In the genomic region with DNA sequence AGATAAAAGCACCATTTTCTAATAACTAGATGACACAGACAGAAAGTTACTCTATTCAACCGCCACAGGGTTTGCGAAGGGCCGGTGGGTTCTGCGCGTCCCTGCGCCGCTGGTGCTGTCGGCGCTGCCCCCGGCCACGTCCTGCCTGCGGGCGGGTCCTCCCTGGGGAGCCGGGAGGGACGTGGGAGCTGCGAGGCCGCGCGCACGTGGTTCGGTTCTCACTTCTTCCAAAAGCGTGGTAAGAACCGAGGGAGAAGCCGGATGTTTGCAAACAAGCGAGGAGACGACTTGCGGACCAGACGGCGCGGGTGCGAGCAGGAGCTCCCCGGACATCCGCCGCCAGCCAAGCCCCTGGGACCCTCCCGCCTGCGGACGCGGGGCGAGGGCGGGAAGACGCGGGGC, we compare ENCODE assay signal across 9 cellular contexts. TPM values are rescaled to one million over a fixed set of nuclear protein-coding genes. Genes with fewer than 3 reads are reported as not detected.
DNase-seq lines count a peak whose midpoint lies in the region; ATAC-seq and TF ChIP-seq lines count a peak whose summit lies in the region.
"Had no signal": no experiment of that assay in that cellular context is flagged by ENCODE, and none has a peak within 500 bp of the region (broad histone marks: within the 10 kb centered on the region; RNA-seq: fewer than 3 reads in every experiment).

No MANE protein-coding gene starts in this region.

- intact Hi-C loops in sigmoid colon (cut with DNase I), result no loop called here
- intact Hi-C loops in CD14-positive monocyte (cut with micrococcal nuclease), result no loop called here

- H3K27ac Mint-ChIP-seq in CD14-positive monocyte, result no peak overlapping the region

- peaks cover 11% of the 10 kb centered on the region for H3K4me1 Mint-ChIP-seq in CD14-positive monocyte

- H3K27me3 Mint-ChIP-seq in CD14-positive monocyte (ENCODE audit: low read depth in 3 of 3), result peaks cover 62 to 87% (median 70%) of the 10 kb centered on the region in 3 donors

- H3K4me3 ChIP-seq in fibroblast of pulmonary artery (replicated peaks; ENCODE audit: low read depth, low read length), result peak overlapping the region; percentile 24
- peak overlapping the region in 3 of 4 donors; percentile 44 to 57 (median 53) for H3K4me3 ChIP-seq in sigmoid colon

- peaks cover 0 to 28% (median 17%) of the 10 kb centered on the region in 7 donors for H3K9me3 Mint-ChIP-seq in CD14-positive monocyte

- H3K36me3 ChIP-seq in sigmoid colon, result no peaks in the 10 kb centered on the region

- no peak overlapping the region for H3K27ac ChIP-seq in sigmoid colon
- H3K27ac ChIP-seq: epithelial cell of prostate had no signal

- peaks cover 4 to 10% of the 10 kb centered on the region in 2 donors for H3K36me3 Mint-ChIP-seq in CD14-positive monocyte

- DNase-seq in RKO (ENCODE audit: low spot score), result peak; percentile 43
- peak; percentile 8 for DNase-seq in fibroblast of pulmonary artery (ENCODE audit: low read depth)
- no peak for DNase-seq in sigmoid colon
- DNase-seq in GM10266 (ENCODE audit: extremely low spot score), result no peak
- DNase-seq in CD14-positive monocyte (ENCODE audit: low spot score), result no peak

- H3K27me3 ChIP-seq in sigmoid colon, result peaks cover 25 to 98% (median 73%) of the 10 kb centered on the region in 3 donors

- no peak for TF ChIP-seq CTCF in fibroblast of pulmonary artery (IDR thresholded peaks at IDR 0.05; ENCODE audit: low read length, missing control alignments)
- TF ChIP-seq CTCF in sigmoid colon (IDR thresholded peaks at IDR 0.05), result no peak
- no peak for TF ChIP-seq CTCF in GM10266 (IDR thresholded peaks at IDR 0.05; ENCODE audit: control insufficient read depth, insufficient read depth, low read depth, missing control alignments)
- TF ChIP-seq CTCF in CD14-positive monocyte (IDR thresholded peaks at IDR 0.05), result no peak

- no peaks in the 10 kb centered on the region for H3K9me3 ChIP-seq in sigmoid colon

- WGBS in sigmoid colon, 2 donors, result 3 to 4% methylated on average over 42 of the region's 42 CpGs

- no peak for TF ChIP-seq EP300 in sigmoid colon (IDR thresholded peaks at IDR 0.05)

- H3K4me1 ChIP-seq in sigmoid colon, result peaks cover 0 to 21% (median 14%) of the 10 kb centered on the region in 4 donors

- peak overlapping the region in 1 of 2 donors; percentile 86 for H3K4me3 Mint-ChIP-seq in CD14-positive monocyte

- peak; percentile 24 for ATAC-seq in GM18502 (IDR thresholded peaks at IDR 0.05; ENCODE audit: poor library complexity, unreplicated experiment)
- ATAC-seq in GM21526 (IDR thresholded peaks at IDR 0.05; ENCODE audit: low FRiP score, unreplicated experiment), result no peak
- no peak for ATAC-seq in GM18498 (IDR thresholded peaks at IDR 0.05; ENCODE audit: unreplicated experiment)

- TF ChIP-seq POLR2A in sigmoid colon (IDR thresholded peaks at IDR 0.05), result no peak

RNA-seq across cellular contexts. Expression of gene BTNL9, which starts 12.5 kb away (rescaled TPM):
- 10 to 100 TPM in 1 of 4 donors, 1 to 10 TPM in 3; 4.2 to 34.9 (median 7.1) TPM for total RNA-seq in sigmoid colon
- polyA plus RNA-seq in sigmoid colon, result 1 to 10 TPM in 2 of 3 donors, under 1 TPM in 1; 0.46 to 5.0 (median 1.8) TPM
- not detected for polyA plus RNA-seq in CD14-positive monocyte

Comparison
In these comparisons a context has a peak if more than half of its experiments do, and no peak if none do; other contexts are left out.
1. DNase-seq: peak in RKO (single experiment) and fibroblast of pulmonary artery (single experiment); none in sigmoid colon (single experiment), GM10266 (single experiment) and CD14-positive monocyte (single experiment).